8 cellular contexts compared by ENCODE assay signal in genomic region chr16:788399-789126, GRCh38. TPM values are rescaled to one million over a fixed set of nuclear protein-coding genes. Genes with fewer than 3 reads are reported as not detected.
DNase-seq lines count a peak whose midpoint lies in the region; ATAC-seq lines count a peak whose summit lies in the region.

TSS of gene CHTF18 (plus strand) at chr16:788620. CDS start at chr16:788685, 65 bp downstream.

- H3K4ac ChIP-seq in mesendoderm (ENCODE audit: low read depth, low read length), result no peak within 1 kb of the TSS

- peaks cover 12% of the 10 kb centered on the region for H3K79me1 ChIP-seq in mesendoderm (ENCODE audit: low read length)

- peak within 1 kb of the TSS; percentile 63 for H2BK5ac ChIP-seq in mesendoderm (ENCODE audit: low read length)

- H3K4me3 ChIP-seq in endocrine pancreas (ENCODE audit: control insufficient read depth, insufficient read depth, low read length), result no peak within 1 kb of the TSS
- peak within 1 kb of the TSS; percentile 93 for H3K4me3 ChIP-seq in mesendoderm (ENCODE audit: low read length)

- peak within 1 kb of the TSS; percentile 84 for H3K9ac ChIP-seq in endocrine pancreas (ENCODE audit: control insufficient read depth, insufficient read depth, low read length)
- H3K9ac ChIP-seq in mesendoderm (ENCODE audit: low read length), result peak within 1 kb of the TSS; percentile 97

- H3K36me3 ChIP-seq in endocrine pancreas (ENCODE audit: control insufficient read depth, insufficient read depth, low read length) (no peaks in the 10 kb centered on the region), mesendoderm (ENCODE audit: control insufficient read depth, insufficient read depth, low read length) (peaks cover 9% of the 10 kb centered on the region)

- H3K4me2 ChIP-seq in mesendoderm (ENCODE audit: low read length), result peak within 1 kb of the TSS; percentile 60

- H2BK15ac ChIP-seq in mesendoderm (replicated peaks; ENCODE audit: low read depth), result no peak within 1 kb of the TSS

- peaks cover 13% of the 10 kb centered on the region for H3K79me2 ChIP-seq in mesendoderm (ENCODE audit: control insufficient read depth, insufficient read depth, low read length)

- no peak within 1 kb of the TSS for H2BK120ac ChIP-seq in mesendoderm (ENCODE audit: low read depth, low read length)

- peak within 1 kb of the TSS; percentile 98 for H3K56ac ChIP-seq in mesendoderm (ENCODE audit: low read length)

- peak; percentile 66 for ATAC-seq in GM21381 (IDR thresholded peaks at IDR 0.05; ENCODE audit: unreplicated experiment)

- H3K27ac ChIP-seq in mesendoderm (ENCODE audit: low read depth, low read length), result no peak within 1 kb of the TSS

- no peaks in the 10 kb centered on the region for H3K9me3 ChIP-seq in endocrine pancreas (ENCODE audit: control insufficient read depth, low read length)

- no peak within 1 kb of the TSS for H3K23ac ChIP-seq in mesendoderm (ENCODE audit: low read length)

- no peak within 1 kb of the TSS for H4K5ac ChIP-seq in mesendoderm (ENCODE audit: low read length)

- H3K4me1 ChIP-seq in endocrine pancreas (ENCODE audit: control insufficient read depth, insufficient read depth, low read length) (no peaks in the 10 kb centered on the region), mesendoderm (ENCODE audit: control insufficient read depth, low read depth, low read length) (no peaks in the 10 kb centered on the region)

- no CpG with 5 or more reads among the region's 97 CpGs for WGBS in mesendoderm (ENCODE audit: extremely low coverage, insufficient coverage, low lambda C conversion rate)

- H3K18ac ChIP-seq in mesendoderm (ENCODE audit: low read length), result no peak within 1 kb of the TSS

- DNase-seq in COLO668 (lab: John Stamatoyannopoulos, UW; ENCODE audit: unreplicated experiment) (peak; percentile 97), HUDEP-2 (lab: John Stamatoyannopoulos, UW; ENCODE audit: unreplicated experiment in 76 of 76) (peak in 74 of 76 experiments; percentile 29 to 95 (median 86)), NOMO-1 treated with dmso at 0.1 percent for 144 hours (lab: John Stamatoyannopoulos, UW; ENCODE audit: unreplicated experiment) (peak; percentile 85), mesendoderm (peak; percentile 95)
- peak; percentile 68 for DNase-seq in activated CD8-positive, alpha-beta memory T cell treated with anti-CD3 and anti-CD28 coated beads, Interleukin-2, amount 50 U/mL, for 1 hour (ENCODE audit: extremely low read depth)
- DNase-seq in stimulated activated CD8-positive, alpha-beta memory T cell treated with anti-CD3 and anti-CD28 coated beads, Interleukin-12 subunit alpha, Interleukin-12 subunit beta, amount 100 ng/mL, for 24 hours (ENCODE audit: extremely low read depth), result peak; percentile 81

- H3K27me3 ChIP-seq in endocrine pancreas (ENCODE audit: control insufficient read depth, insufficient read depth, low read length) (no peaks in the 10 kb centered on the region), mesendoderm (ENCODE audit: insufficient read depth, low read length, poor library complexity) (no peaks in the 10 kb centered on the region)

- no peak within 1 kb of the TSS for H4K8ac ChIP-seq in mesendoderm (ENCODE audit: low read depth, low read length)

- no peak within 1 kb of the TSS for H2AK5ac ChIP-seq in mesendoderm (ENCODE audit: low read length)

RNA-seq across cellular contexts. Expression of gene CHTF18, which starts in this region (rescaled TPM):
- polyA plus RNA-seq in mesendoderm (2013, experiment 1 of 2), result 50.9 TPM
- polyA plus RNA-seq in mesendoderm (2013, experiment 2 of 2), result 47.4 TPM
